ENCODE assay signal across 18 cellular contexts in the genomic region with DNA sequence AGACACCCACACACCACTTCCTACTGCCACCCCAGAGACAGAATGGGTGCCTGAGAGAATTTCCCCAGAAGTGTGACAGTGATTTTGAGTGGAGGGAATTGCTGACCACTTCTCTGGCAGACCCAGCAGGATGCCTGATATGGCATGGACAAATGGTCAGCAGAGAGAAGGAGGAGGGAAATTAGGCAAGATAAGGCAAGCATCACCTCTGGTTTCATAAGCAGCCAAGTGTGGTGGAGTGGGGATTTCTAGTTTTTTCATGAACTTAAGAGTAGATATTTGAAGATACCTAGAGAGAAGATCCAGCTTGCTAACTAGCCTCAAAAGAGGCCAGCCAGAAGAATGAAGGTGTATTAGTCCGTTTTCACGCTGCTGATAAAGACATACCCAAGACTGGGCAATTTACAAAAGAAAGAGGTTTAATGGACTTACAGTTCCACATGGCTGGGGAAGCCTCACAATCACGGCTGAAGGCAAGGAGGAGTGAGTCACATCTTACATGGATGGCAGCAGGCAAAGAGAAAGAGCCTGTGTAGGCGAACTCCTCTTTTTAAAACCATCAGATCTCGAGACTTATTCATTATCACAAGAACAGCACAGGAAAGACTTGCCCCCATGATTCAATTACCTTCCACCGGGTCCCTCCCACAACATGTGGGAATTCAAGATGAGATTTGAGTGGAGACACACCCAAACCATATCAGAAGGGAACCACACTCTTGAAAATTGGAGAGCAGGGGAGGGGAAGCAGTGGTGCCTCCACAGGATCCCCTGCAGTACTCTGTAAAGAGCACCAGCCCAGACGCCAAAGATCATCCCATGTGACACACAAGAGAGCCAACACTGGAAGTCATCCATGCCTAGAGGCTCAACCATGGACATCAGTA.
A peak's percentile ranks its signal among the peaks of the same experiment; 100 is the strongest.
DNase-seq lines count a peak whose midpoint lies in the region; ATAC-seq and TF ChIP-seq lines count a peak whose summit lies in the region.
"Had no signal": no experiment of that assay in that cellular context is flagged by ENCODE, and none has a peak within 500 bp of the region (broad histone marks: within the 10 kb centered on the region; RNA-seq: fewer than 3 reads in every experiment).

No MANE protein-coding gene starts in this region.

- intact Hi-C loops in CD14-positive monocyte (cut with micrococcal nuclease), result no loop called here

- no peaks in the 10 kb centered on the region for H3K27me3 Mint-ChIP-seq in neural crest cell (ENCODE audit: low read depth)
- peaks cover 0 to 6% (median 2%) of the 10 kb centered on the region in 3 donors for H3K27me3 Mint-ChIP-seq in CD14-positive monocyte (ENCODE audit: low read depth in 3 of 3)

- no peak for TF ChIP-seq POLR2A in erythroblast (IDR thresholded peaks at IDR 0.05; ENCODE audit: low read length)

- H3K4me3 Mint-ChIP-seq in neural crest cell (no peak overlapping the region), CD14-positive monocyte (no peak overlapping the region)

- DNase-seq in erythroblast (lab: John Stamatoyannopoulos, UW) (peak; percentile 35 to 73), neural crest cell (ENCODE audit: low read depth, low spot score) (no peak), NOMO-1 (lab: John Stamatoyannopoulos, UW; ENCODE audit: unreplicated experiment in 2 of 2) (no peak), CD14-positive monocyte (ENCODE audit: low spot score) (no peak), omental fat pad (ENCODE audit: low spot score) (no peak), middle frontal gyrus (ENCODE audit: extremely low spot score, low spot score) (no peak)
- DNase-seq: DND-41, MG63, NCI-H1048, NCI-H1436 treated with DMSO at 0.1 percent for 48 hours, NCI-H2029, NCI-H2171, NCI-H446, NCI-H69, SW 1271 had no signal

- H3K27ac Mint-ChIP-seq in neural crest cell (ENCODE audit: unreplicated experiment) (peak overlapping the region; percentile 44), CD14-positive monocyte (no peak overlapping the region)

- peaks cover 2% of the 10 kb centered on the region for H3K9me3 Mint-ChIP-seq in neural crest cell
- peaks cover 0 to 2% (median 0%) of the 10 kb centered on the region in 7 donors for H3K9me3 Mint-ChIP-seq in CD14-positive monocyte

- TF ChIP-seq CTCF in neural crest cell (conservative IDR thresholded peaks at IDR 0.05) (no peak), CD14-positive monocyte (IDR thresholded peaks at IDR 0.05) (no peak), omental fat pad (IDR thresholded peaks at IDR 0.05) (no peak)

- ATAC-seq in GM18517 (IDR thresholded peaks at IDR 0.05; ENCODE audit: unreplicated experiment), result peak; percentile 69
- ATAC-seq in HG03095 (IDR thresholded peaks at IDR 0.05; ENCODE audit: unreplicated experiment), result peak; percentile 52
- no peak for ATAC-seq in omental fat pad (ENCODE audit: low FRiP score)
- ATAC-seq: Right ventricle myocardium inferior had no signal

- peaks cover 27% of the 10 kb centered on the region for H3K4me1 Mint-ChIP-seq in neural crest cell
- no peaks in the 10 kb centered on the region for H3K4me1 Mint-ChIP-seq in CD14-positive monocyte

- H3K36me3 Mint-ChIP-seq in neural crest cell (ENCODE audit: low read depth) (no peaks in the 10 kb centered on the region), CD14-positive monocyte (no peaks in the 10 kb centered on the region)

Comparison
In these comparisons a context has a peak if more than half of its experiments do, and no peak if none do; other contexts are left out.
1. DNase-seq: peak in erythroblast (2 of 2); none in neural crest cell (single experiment), NOMO-1 (0 of 2), CD14-positive monocyte (single experiment), omental fat pad (single experiment) and middle frontal gyrus (single experiment).